Comparison of ENCODE assay signal across 8 cellular contexts in the genomic region with DNA sequence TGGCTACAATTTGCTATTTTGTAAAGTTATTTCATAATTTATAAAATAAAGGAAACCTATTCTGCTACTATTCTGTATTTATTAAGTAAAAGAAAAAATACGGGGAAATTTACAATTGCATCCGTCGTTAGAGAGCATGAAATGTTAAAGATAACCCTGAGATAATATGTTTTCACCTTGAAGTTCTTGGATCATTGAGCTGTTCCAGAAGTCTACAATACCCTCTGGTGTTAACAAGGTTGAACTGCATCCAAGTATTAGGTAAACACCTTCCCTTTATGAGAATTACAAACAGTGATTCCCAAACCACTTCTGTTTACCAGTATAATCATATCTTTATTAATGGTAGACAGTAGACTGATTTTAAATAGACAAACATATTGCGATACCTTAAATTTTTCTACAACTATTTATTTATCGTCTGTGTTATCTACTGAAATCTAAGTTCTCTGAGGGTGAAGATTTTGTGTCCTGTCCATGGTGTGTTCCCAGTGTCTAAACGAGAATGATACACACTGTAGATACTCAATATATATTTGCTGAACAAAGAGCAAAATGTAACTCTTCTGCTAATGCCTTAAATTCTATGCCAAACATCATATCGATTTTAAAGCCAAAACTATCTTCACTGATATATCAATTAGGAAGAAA.
A peak's percentile ranks its signal among the peaks of the same experiment; 100 is the strongest.
DNase-seq lines count a peak whose midpoint lies in the region; ATAC-seq and TF ChIP-seq lines count a peak whose summit lies in the region.

No MANE protein-coding gene starts in this region.

- peak; percentile 57 for TF ChIP-seq CTCF in GM12864 (IDR thresholded peaks at IDR 0.05; ENCODE audit: low read depth, low read length, missing control alignments)
- TF ChIP-seq CTCF in fibroblast of mammary gland (conservative IDR thresholded peaks at IDR 0.05; ENCODE audit: control insufficient read depth, insufficient read depth, low read depth, low read length) = peak; percentile 48

- ATAC-seq in GM21619 (IDR thresholded peaks at IDR 0.05; ENCODE audit: unreplicated experiment) (peak; percentile 85), GM21360 (IDR thresholded peaks at IDR 0.05; ENCODE audit: unreplicated experiment) (no peak)
- peak; percentile 55 for ATAC-seq in stimulated activated effector memory CD8-positive, alpha-beta T cell treated with anti-CD3 and anti-CD28 coated beads, Interleukin-12 subunit alpha, Interleukin-12 subunit beta, amount 100 ng/mL, for 72 hours

- no peak overlapping the region for H3K4me3 Mint-ChIP-seq in stimulated activated effector memory CD8-positive, alpha-beta T cell treated with anti-CD3 and anti-CD28 coated beads, Interleukin-12 subunit alpha, Interleukin-12 subunit beta, amount 100 ng/mL, for 72 hours

- no peaks in the 10 kb centered on the region for H3K36me3 Mint-ChIP-seq in stimulated activated effector memory CD8-positive, alpha-beta T cell treated with anti-CD3 and anti-CD28 coated beads, Interleukin-12 subunit alpha, Interleukin-12 subunit beta, amount 100 ng/mL, for 72 hours

- peak; percentile 68 for TF ChIP-seq RAD21 in Ishikawa (IDR thresholded peaks at IDR 0.05; ENCODE audit: low read depth)

- H3K4me3 ChIP-seq in GM12864 (ENCODE audit: low read depth, low read length) (no peak overlapping the region), fibroblast of mammary gland (ENCODE audit: control insufficient read depth, low read depth, low read length) (no peak overlapping the region)

- no peak overlapping the region for H3K27ac Mint-ChIP-seq in stimulated activated effector memory CD8-positive, alpha-beta T cell treated with anti-CD3 and anti-CD28 coated beads, Interleukin-12 subunit alpha, Interleukin-12 subunit beta, amount 100 ng/mL, for 72 hours

- TF ChIP-seq EP300 in Ishikawa (IDR thresholded peaks at IDR 0.05; ENCODE audit: borderline replicate concordance) = no peak

- no peaks in the 10 kb centered on the region for H3K9me3 Mint-ChIP-seq in stimulated activated effector memory CD8-positive, alpha-beta T cell treated with anti-CD3 and anti-CD28 coated beads, Interleukin-12 subunit alpha, Interleukin-12 subunit beta, amount 100 ng/mL, for 72 hours

- DNase-seq in GM12864 (ENCODE audit: low read depth) (peak; percentile 5), RPMI8226 (peak; percentile 8), fibroblast of mammary gland (ENCODE audit: low read depth) (peak; percentile 50)
- DNase-seq in stimulated activated effector memory CD8-positive, alpha-beta T cell treated with anti-CD3 and anti-CD28 coated beads, Interleukin-12 subunit alpha, Interleukin-12 subunit beta, amount 100 ng/mL, for 72 hours (ENCODE audit: low spot score in 2 of 2) = no peak
- no peak for DNase-seq in activated CD4-positive, alpha-beta T cell treated with anti-CD3 and anti-CD28 coated beads, Interleukin-2, amount 50 U/mL, for 4 hours

- H3K4me1 Mint-ChIP-seq in stimulated activated effector memory CD8-positive, alpha-beta T cell treated with anti-CD3 and anti-CD28 coated beads, Interleukin-12 subunit alpha, Interleukin-12 subunit beta, amount 100 ng/mL, for 72 hours = no peaks in the 10 kb centered on the region

TF ChIP-seq in Ishikawa, 13 proteins besides CTCF, POLR2A, EP300 and RAD21:
- no peak for TF ChIP-seq YY1 (IDR thresholded peaks at IDR 0.05; ENCODE audit: low read depth)
- no peak for TF ChIP-seq FOXM1 (IDR thresholded peaks at IDR 0.05; ENCODE audit: borderline replicate concordance, low read depth)
- TF ChIP-seq EGR1 (IDR thresholded peaks at IDR 0.05) = no peak
- no peak for TF ChIP-seq ZBTB7A (IDR thresholded peaks at IDR 0.05; ENCODE audit: low read depth)
- TF ChIP-seq CEBPB (IDR thresholded peaks at IDR 0.05) = no peak
- no peak for TF ChIP-seq CREB1 (IDR thresholded peaks at IDR 0.05; ENCODE audit: low read depth)
- no peak for TF ChIP-seq TAF1 (IDR thresholded peaks at IDR 0.05; ENCODE audit: low read depth)
- no peak for TF ChIP-seq TCF12 (IDR thresholded peaks at IDR 0.05; ENCODE audit: low read depth)
- TF ChIP-seq, protein P1, sequence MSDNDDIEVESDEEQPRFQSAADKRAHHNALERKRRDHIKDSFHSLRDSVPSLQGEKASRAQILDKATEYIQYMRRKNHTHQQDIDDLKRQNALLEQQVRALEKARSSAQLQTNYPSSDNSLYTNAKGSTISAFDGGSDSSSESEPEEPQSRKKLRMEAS (IDR thresholded peaks at IDR 0.05) = no peak

Comparison
In these comparisons a context has a peak if more than half of its experiments do, and no peak if none do; other contexts are left out.
1. DNase-seq: peak in GM12864 (single experiment), RPMI8226 (single experiment) and fibroblast of mammary gland (single experiment); none in stimulated activated effector memory CD8-positive, alpha-beta T cell treated with anti-CD3 and anti-CD28 coated beads, Interleukin-12 subunit alpha, Interleukin-12 subunit beta, amount 100 ng/mL, for 72 hours (0 of 2) and activated CD4-positive, alpha-beta T cell treated with anti-CD3 and anti-CD28 coated beads, Interleukin-2, amount 50 U/mL, for 4 hours (0 of 2).